8 cellular contexts compared by ENCODE assay signal in the genomic region with DNA sequence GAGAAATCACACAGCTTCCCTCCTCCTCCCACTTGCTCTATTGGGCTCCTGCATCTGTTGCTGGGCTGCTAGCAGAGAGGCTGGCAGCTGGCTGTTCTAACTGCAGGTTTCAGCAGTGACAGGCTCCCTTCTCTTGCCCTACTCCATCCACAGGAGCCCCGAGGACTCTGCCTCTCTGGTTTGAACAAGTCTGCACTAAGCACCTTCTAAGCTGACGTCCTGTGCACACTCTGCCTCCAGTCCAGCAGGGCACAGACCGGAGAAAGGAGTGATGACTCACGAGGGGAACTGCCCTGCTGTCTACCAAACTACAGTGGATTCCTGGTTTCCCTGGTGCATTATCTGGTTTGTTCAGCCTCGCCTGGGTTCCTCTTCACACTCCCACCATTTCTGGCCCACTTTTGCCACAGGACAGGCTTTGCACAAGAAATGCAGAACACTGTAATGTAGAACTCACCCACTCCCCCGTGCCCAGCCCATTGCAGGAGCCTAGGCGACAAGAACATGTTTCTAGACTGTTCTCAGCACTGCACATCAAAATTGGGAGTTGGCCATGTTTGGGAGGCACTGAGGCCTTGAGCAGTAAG. TPM values are rescaled to one million over a fixed set of nuclear protein-coding genes. Genes with fewer than 3 reads are reported as not detected.
DNase-seq lines count a peak whose midpoint lies in the region; ATAC-seq and TF ChIP-seq lines count a peak whose summit lies in the region.

No MANE protein-coding gene starts in this region.

- no peaks in the 10 kb centered on the region for H4K20me1 ChIP-seq in mammary epithelial cell (ENCODE audit: insufficient read depth, low read length)

- no peak overlapping the region for H3K9ac ChIP-seq in mammary epithelial cell (ENCODE audit: insufficient read depth, low read length)

- no peak overlapping the region for H3K4me2 ChIP-seq in mammary epithelial cell (ENCODE audit: insufficient read depth, low read depth, low read length)

- WGBS in mammary epithelial cell (ENCODE audit: low coverage, missing lambda C conversion rate), result 36% methylated on average over 7 of the region's 7 CpGs

- peak overlapping the region; percentile 40 for H2AFZ ChIP-seq in mammary epithelial cell (ENCODE audit: low read depth, low read length)

- no TSS peak for BruUV-seq in mammary epithelial cell (replicated peaks; lab: Mats Ljungman, UMichigan)

- H3K27ac ChIP-seq in mammary epithelial cell (ENCODE audit: insufficient read depth, low read depth, low read length) (no peak overlapping the region), muscle layer of duodenum (ENCODE audit: low read length) (peak overlapping the region; percentile 56)

- dilution Hi-C loops in mammary epithelial cell (cut with HindIII; ENCODE audit: low sequenced_read_pairs), result no loop called here

- H3K4me1 ChIP-seq in mammary epithelial cell (ENCODE audit: insufficient read depth, low read length) (peaks cover 12% of the 10 kb centered on the region), muscle layer of duodenum (ENCODE audit: control insufficient read depth in 1 of 2, insufficient read depth in 2 of 2, low read length in 2 of 2) (no peaks in the 10 kb centered on the region)

- TF ChIP-seq CTCF in mammary epithelial cell (conservative IDR thresholded peaks at IDR 0.05 in 1 of 2, IDR thresholded peaks at IDR 0.05 in 1 of 2; ENCODE audit: extremely low read depth in 1 of 2, insufficient read depth in 1 of 2, low read depth in 1 of 2, low read length in 2 of 2), result no peak

- no peaks in the 10 kb centered on the region for H3K36me3 ChIP-seq in mammary epithelial cell (ENCODE audit: insufficient read depth, low read length)
- H3K36me3 ChIP-seq in muscle layer of duodenum (ENCODE audit: control insufficient read depth in 1 of 2, insufficient read depth in 2 of 2, low read length in 2 of 2), result no peaks in the 10 kb centered on the region

- no peaks in the 10 kb centered on the region for H3K79me2 ChIP-seq in mammary epithelial cell (ENCODE audit: insufficient read depth, low read length)

- CTCF ChIA-PET in mammary epithelial cell (lab: Charles Lee; ENCODE audit: low non-redundant PET), result interaction anchor here (0.6 to 0.7 kb wide), 2 partner anchors 202 to 204 kb away, joined by 3 to 4 read pairs; no protein-coding TSS in a partner anchor

- in situ Hi-C loops in mammary epithelial cell (cut with MboI; ENCODE audit: low sequenced_read_pairs in 2 of 2), result no loop called here

- H3K27me3 ChIP-seq in mammary epithelial cell (ENCODE audit: insufficient read depth, low read length), result no peaks in the 10 kb centered on the region
- H3K27me3 ChIP-seq in muscle layer of duodenum (ENCODE audit: low read depth, low read length), result no peaks in the 10 kb centered on the region

- intact Hi-C loops in mammary epithelial cell (cut with micrococcal nuclease), result no loop called here

- no peak overlapping the region for H3K4me3 ChIP-seq in mammary epithelial cell (replicated peaks in 1 of 3; ENCODE audit: insufficient read depth in 1 of 3, low read depth in 2 of 3, low read length in 3 of 3)
- H3K4me3 ChIP-seq in muscle layer of duodenum (ENCODE audit: low read depth in 1 of 2, low read length in 2 of 2), result no peak overlapping the region

- ATAC-seq in HG02588 (IDR thresholded peaks at IDR 0.05; ENCODE audit: unreplicated experiment) (no peak), HG03520 (IDR thresholded peaks at IDR 0.05; ENCODE audit: unreplicated experiment) (no peak), HG03280 (IDR thresholded peaks at IDR 0.05; ENCODE audit: unreplicated experiment) (no peak)

- H3K9me3 ChIP-seq in mammary epithelial cell (replicated peaks; ENCODE audit: insufficient read depth, low read length) (no peaks in the 10 kb centered on the region), muscle layer of duodenum (ENCODE audit: control insufficient read depth in 1 of 2, low read length in 2 of 2) (no peaks in the 10 kb centered on the region)

- DNase-seq in EH (ENCODE audit: low read depth) (peak; percentile 6), NCI-H226 (peak; percentile 50), mammary epithelial cell (peak; percentile 81), H4 (ENCODE audit: low spot score) (no peak)

RNA-seq across cellular contexts. Expression of a gene that starts 26.0 kb away (rescaled TPM):
- total RNA-seq in mammary epithelial cell, result not detected
- 0.19 TPM for polyA plus RNA-seq in mammary epithelial cell
- not detected for polyA minus RNA-seq in mammary epithelial cell
- total RNA-seq in H4 (2014; rRNA removed; shearing (Covaris generic)), result 0.04 TPM in 1 of 2 replicates, not detected in the other
